ENCODE assay signal across 41 cellular contexts in genomic region chr9:27582794-27583193, GRCh38. TPM values are rescaled to one million over a fixed set of nuclear protein-coding genes. Genes with fewer than 3 reads are reported as not detected.
"Had no signal": no experiment of that assay in that cellular context is flagged by ENCODE, and none has a peak within 500 bp of the region (broad histone marks: within the 10 kb centered on the region; RNA-seq: fewer than 3 reads in every experiment).

No MANE protein-coding gene starts in this region.

- H3K4me1 Mint-ChIP-seq: activated CD4-positive, alpha-beta memory T cell treated with anti-CD3 and anti-CD28 coated beads, Interleukin-2, amount 10 ng/mL, durations not matched to agents 7 days and 5 days; activated CD4-positive, alpha-beta T cell treated with anti-CD3 and anti-CD28 coated beads, Interleukin-2, amount 10 ng/mL, durations not matched to agents 24 days and 14 days; activated CD8-positive, alpha-beta memory T cell treated with anti-CD3 and anti-CD28 coated beads, Interleukin-2, amount 10 ng/mL, durations not matched to agents 7 days and 5 days; activated naive CD4-positive, alpha-beta T cell treated with anti-CD3 and anti-CD28 coated beads, Interleukin-2, amount 10 ng/mL, durations not matched to agents 7 days and 5 days; T-helper 17 cell had no signal

- H3K36me3 Mint-ChIP-seq: activated CD8-positive, alpha-beta memory T cell treated with anti-CD3 and anti-CD28 coated beads, Interleukin-2, amount 10 ng/mL, durations not matched to agents 7 days and 5 days; activated naive CD4-positive, alpha-beta T cell treated with anti-CD3 and anti-CD28 coated beads, Interleukin-2, amount 10 ng/mL, durations not matched to agents 7 days and 5 days had no signal

- H3K4me1 ChIP-seq: esophagus squamous epithelium, gastroesophageal sphincter had no signal

- FAIRE-seq: astrocyte, colon, endometrium had no signal

- H3K27ac Mint-ChIP-seq: activated B cell treated with CpG ODN at 0.5 μM for 24 hours; activated CD4-positive, alpha-beta memory T cell treated with anti-CD3 and anti-CD28 coated beads, Interleukin-2, amount 10 ng/mL, durations not matched to agents 7 days and 5 days; activated CD4-positive, alpha-beta T cell treated with anti-CD3 and anti-CD28 coated beads, Interleukin-2, amount 10 ng/mL, durations not matched to agents 24 days and 14 days; activated CD8-positive, alpha-beta memory T cell treated with anti-CD3 and anti-CD28 coated beads, Interleukin-2, amount 10 ng/mL, durations not matched to agents 7 days and 5 days; activated naive CD4-positive, alpha-beta T cell treated with anti-CD3 and anti-CD28 coated beads, Interleukin-2, amount 10 ng/mL, durations not matched to agents 7 days and 5 days; activated naive CD8-positive, alpha-beta T cell; activated T-helper 1 cell treated with anti-CD3 and anti-CD28 coated beads, Interleukin-12 subunit alpha, Interleukin-12 subunit beta, Interleukin-2, Interleukin-4 antibody, amounts not matched to agents 30 ng/mL and 10 ng/mL and 1 ng/mL, durations not matched to agents 14 hours and 24 hours and 36 hours; activated T-helper 2 cell treated with anti-CD3 and anti-CD28 coated beads, Interferon-gamma antibody, Interleukin-2, Interleukin-4, amounts not matched to agents 10 μg/mL and 5 μg/mL and 100 μg/mL, durations not matched to agents 14 hours and 24 hours and 36 hours; T-helper 17 cell; T-helper 2 cell treated with Interferon-gamma antibody and Interleukin-4, amounts not matched to agents 5 μg/mL and 100 μg/mL, for 36 hours had no signal

- H3K9me3 ChIP-seq: esophagus squamous epithelium had no signal

- H3K36me3 ChIP-seq: esophagus squamous epithelium, gastroesophageal sphincter, heart right ventricle, WERI-Rb-1 had no signal

- H3K27ac ChIP-seq: epithelial cell of prostate, esophagus squamous epithelium, gastroesophageal sphincter, WERI-Rb-1 had no signal

- ATAC-seq: activated CD4-positive, CD25-positive, alpha-beta regulatory T cell treated with anti-CD3 and anti-CD28 coated beads, Interleukin-2, amount 50 U/mL, for 24 hours; activated CD8-positive, alpha-beta memory T cell treated with anti-CD3 and anti-CD28 coated beads, Interleukin-2, amount 10 ng/mL, durations not matched to agents 7 days and 5 days; gastroesophageal sphincter; heart right ventricle; T-helper 17 cell had no signal

- H3K4me3 Mint-ChIP-seq: activated B cell treated with CpG ODN at 0.5 μM for 24 hours; activated CD4-positive, alpha-beta memory T cell treated with anti-CD3 and anti-CD28 coated beads, Interleukin-2, amount 10 ng/mL, durations not matched to agents 7 days and 5 days; activated CD4-positive, alpha-beta T cell treated with anti-CD3 and anti-CD28 coated beads, Interleukin-2, amount 10 ng/mL, durations not matched to agents 24 days and 14 days; activated CD8-positive, alpha-beta memory T cell treated with anti-CD3 and anti-CD28 coated beads, Interleukin-2, amount 10 ng/mL, durations not matched to agents 7 days and 5 days; activated naive CD4-positive, alpha-beta T cell treated with anti-CD3 and anti-CD28 coated beads, Interleukin-2, amount 10 ng/mL, durations not matched to agents 7 days and 5 days; activated naive CD8-positive, alpha-beta T cell; activated T-helper 1 cell treated with anti-CD3 and anti-CD28 coated beads, Interleukin-12 subunit alpha, Interleukin-12 subunit beta, Interleukin-2, Interleukin-4 antibody, amounts not matched to agents 30 ng/mL and 10 ng/mL and 1 ng/mL, durations not matched to agents 14 hours and 24 hours and 36 hours; T-helper 17 cell; T-helper 2 cell treated with Interferon-gamma antibody and Interleukin-4, amounts not matched to agents 5 μg/mL and 100 μg/mL, for 36 hours had no signal

- H3K27me3 ChIP-seq: gastroesophageal sphincter had no signal

- H3K27me3 Mint-ChIP-seq: activated naive CD4-positive, alpha-beta T cell treated with anti-CD3 and anti-CD28 coated beads, Interleukin-2, amount 10 ng/mL, durations not matched to agents 7 days and 5 days had no signal

- DNase-seq: activated B cell treated with CpG ODN at 0.5 μM for 24 hours; activated CD4-positive, alpha-beta memory T cell treated with anti-CD3 and anti-CD28 coated beads, Interleukin-2, amount 10 ng/mL, durations not matched to agents 7 days and 5 days; activated CD4-positive, alpha-beta T cell treated with anti-CD3 and anti-CD28 coated beads, Interleukin-2, amount 10 ng/mL, durations not matched to agents 24 days and 14 days; activated CD8-positive, alpha-beta memory T cell treated with anti-CD3 and anti-CD28 coated beads, Interleukin-2, amount 10 ng/mL, durations not matched to agents 7 days and 5 days; activated CD8-positive, alpha-beta memory T cell treated with anti-CD3 and anti-CD28 coated beads, Interleukin-2, amount 50 U/mL, for 4 hours; activated effector memory CD4-positive, alpha-beta T cell treated with anti-CD3 and anti-CD28 coated beads, Interleukin-2, amount 50 U/mL, for 16 hours; activated naive CD4-positive, alpha-beta T cell treated with anti-CD3 and anti-CD28 coated beads, Interleukin-2, amount 10 ng/mL, durations not matched to agents 7 days and 5 days; activated T-cell treated with anti-CD3 and anti-CD28 coated beads, Interleukin-2, amount 50 U/mL, for 1 hour; activated T-cell treated with anti-CD3 and anti-CD28 coated beads, Interleukin-2, amount 50 U/mL, for 48 hours; amniotic stem cell; anterior cingulate cortex; caudate nucleus; cortex of kidney; effector CD8-positive, alpha-beta T cell; esophagus squamous epithelium; foreskin melanocyte; heart right ventricle; SW 1271; T-helper 1 cell; T-helper 17 cell; T1000; WERI-Rb-1 had no signal

- H3K4me3 ChIP-seq: esophagus squamous epithelium, gastroesophageal sphincter, heart right ventricle had no signal

RNA-seq across cellular contexts. Expression of gene MOB3B, which starts 53.2 kb away (rescaled TPM):
- total RNA-seq: endothelial cell of umbilical vein had no signal

RNA-seq across cellular contexts. Expression of gene IFNK, which starts 58.7 kb away (rescaled TPM):
- total RNA-seq: activated B cell treated with CpG ODN at 0.5 μM for 24 hours; activated CD4-positive, alpha-beta memory T cell treated with anti-CD3 and anti-CD28 coated beads, Interleukin-2, amount 10 ng/mL, durations not matched to agents 7 days and 5 days; activated CD4-positive, alpha-beta T cell treated with anti-CD3 and anti-CD28 coated beads, Interleukin-2, amount 10 ng/mL, durations not matched to agents 24 days and 14 days; activated CD8-positive, alpha-beta memory T cell treated with anti-CD3 and anti-CD28 coated beads for 36 hours; activated CD8-positive, alpha-beta memory T cell treated with anti-CD3 and anti-CD28 coated beads, Interleukin-2, amount 10 ng/mL, durations not matched to agents 7 days and 5 days; activated T-helper 1 cell treated with anti-CD3 and anti-CD28 coated beads, Interleukin-12 subunit alpha, Interleukin-12 subunit beta, Interleukin-2, Interleukin-4 antibody, amounts not matched to agents 30 ng/mL and 10 ng/mL and 1 ng/mL, durations not matched to agents 14 hours and 24 hours and 36 hours; activated T-helper 2 cell treated with anti-CD3 and anti-CD28 coated beads, Interferon-gamma antibody, Interleukin-2, Interleukin-4, amounts not matched to agents 10 μg/mL and 5 μg/mL and 100 μg/mL, durations not matched to agents 14 hours and 24 hours and 36 hours; astrocyte; chondrocyte; dermis microvascular lymphatic vessel endothelial cell; endothelial cell of umbilical vein; esophagus squamous epithelium; fibroblast of lung; fibroblast of villous mesenchyme; gastroesophageal sphincter; glomerular endothelial cell; heart right ventricle; T-helper 17 cell had no signal
- polyA plus RNA-seq: adipose tissue, endothelial cell of umbilical vein, esophagus, fibroblast of lung, heart right ventricle had no signal
